In genomic region chr19:18672606-18673337, GRCh38 we compare ENCODE assay signal across 1 cellular context.
TF ChIP-seq lines count a peak whose summit lies in the region.

No MANE protein-coding gene starts in this region.

TF ChIP-seq in A549, 52 proteins besides CTCF, POLR2A, EP300 and RAD21 (continued from another document):
- TF ChIP-seq HES2 (IDR thresholded peaks at IDR 0.05) (no peak), FOSB (CRISPR knock-in tag; IDR thresholded peaks at IDR 0.05) (no peak), MAZ (IDR thresholded peaks at IDR 0.05; ENCODE audit: borderline replicate concordance, low read depth, low read length) (no peak), ZFP36 (IDR thresholded peaks at IDR 0.05; ENCODE audit: borderline replicate concordance, partially characterized antibody) (no peak)
